In the genomic region with DNA sequence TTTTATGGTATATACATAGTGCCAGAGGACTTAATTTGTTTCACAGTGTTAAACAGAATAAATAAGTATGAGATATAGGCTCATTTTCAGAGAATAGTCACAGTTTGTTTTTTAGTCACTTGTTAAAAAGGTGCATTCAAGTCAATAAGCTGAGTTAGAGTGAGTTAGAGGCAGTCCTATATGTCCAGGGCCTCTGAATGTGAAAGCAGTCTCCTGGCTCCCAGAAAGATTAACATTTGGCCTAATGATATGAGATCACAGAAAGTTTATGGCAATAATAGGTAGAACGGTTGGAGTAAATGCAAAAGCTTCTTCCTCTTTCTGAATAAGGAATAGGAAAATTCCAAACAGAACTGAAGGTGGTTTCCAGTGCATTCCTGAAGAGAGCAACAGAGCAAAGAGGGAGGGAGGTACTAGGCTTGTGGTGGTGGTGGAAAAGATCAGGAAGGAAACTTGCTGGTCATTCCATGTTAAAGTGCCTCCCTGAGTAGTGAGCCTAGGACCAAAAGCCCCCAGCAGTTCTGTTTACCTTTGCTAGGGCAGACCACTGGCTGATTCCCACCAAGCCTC, we compare ENCODE assay signal across 17 cellular contexts. TPM values are rescaled to one million over a fixed set of nuclear protein-coding genes. Genes with fewer than 3 reads are reported as not detected.
A peak's percentile ranks its signal among the peaks of the same experiment; 100 is the strongest.
DNase-seq lines count a peak whose midpoint lies in the region; ATAC-seq and TF ChIP-seq lines count a peak whose summit lies in the region.
"Had no signal": no experiment of that assay in that cellular context is flagged by ENCODE, and none has a peak within 500 bp of the region (broad histone marks: within the 10 kb centered on the region; RNA-seq: fewer than 3 reads in every experiment).

No MANE protein-coding gene starts in this region.

- H3K27me3 ChIP-seq in Caco-2 (replicated peaks; ENCODE audit: control insufficient read depth, insufficient read depth, low read length) (no peaks in the 10 kb centered on the region), SJSA1 (replicated peaks) (no peaks in the 10 kb centered on the region), neural progenitor cell (no peaks in the 10 kb centered on the region), PC-9 (ENCODE audit: insufficient read depth, low read depth) (no peaks in the 10 kb centered on the region)
- H3K27me3 ChIP-seq: BE2C had no signal

- H2AFZ ChIP-seq in neural progenitor cell (replicated peaks) (peak overlapping the region; percentile 58), PC-9 (no peak overlapping the region)

- POLR2A ChIA-PET in Caco-2 (lab: Charles Lee) = no interaction called here
- POLR2A ChIA-PET in PC-9 (lab: Charles Lee; ENCODE audit: unreplicated experiment) = no interaction called here

- H3K4me1 ChIP-seq in Caco-2 = peaks cover 55% of the 10 kb centered on the region
- H3K4me1 ChIP-seq in SJSA1 (replicated peaks) = peaks cover 56% of the 10 kb centered on the region
- peaks cover 23% of the 10 kb centered on the region for H3K4me1 ChIP-seq in neural progenitor cell
- peaks cover 30% of the 10 kb centered on the region for H3K4me1 ChIP-seq in PC-9 (replicated peaks; ENCODE audit: insufficient read depth)
- H3K4me1 ChIP-seq: BE2C had no signal

- no peak overlapping the region for H3K9ac ChIP-seq in neural progenitor cell

- H3K27ac ChIP-seq in SJSA1 (peak overlapping the region; percentile 76), neural progenitor cell (peak overlapping the region; percentile 3), PC-9 (no peak overlapping the region)
- H3K27ac ChIP-seq: epithelial cell of prostate had no signal

- H3K27ac Mint-ChIP-seq in Caco-2 (ENCODE audit: unreplicated experiment) = peak overlapping the region; percentile 81
- H3K27ac Mint-ChIP-seq in neural progenitor cell = no peak overlapping the region
- H3K27ac Mint-ChIP-seq in type B pancreatic cell = no peak overlapping the region
- H3K27ac Mint-ChIP-seq: activated T-helper 1 cell treated with anti-CD3 and anti-CD28 coated beads, Interleukin-12 subunit alpha, Interleukin-12 subunit beta, Interleukin-2, Interleukin-4 antibody, amounts not matched to agents 30 ng/mL and 10 ng/mL and 1 ng/mL, durations not matched to agents 14 hours and 24 hours and 36 hours; natural killer cell had no signal

- H3K36me3 ChIP-seq in Caco-2 (ENCODE audit: control insufficient read depth, insufficient read depth, low read length) (no peaks in the 10 kb centered on the region), SJSA1 (no peaks in the 10 kb centered on the region), neural progenitor cell (no peaks in the 10 kb centered on the region), PC-9 (ENCODE audit: low read depth) (no peaks in the 10 kb centered on the region)
- H3K36me3 ChIP-seq: BE2C had no signal

- H3K79me2 ChIP-seq in neural progenitor cell (ENCODE audit: low read depth) (no peaks in the 10 kb centered on the region), PC-9 (ENCODE audit: low read depth) (no peaks in the 10 kb centered on the region)

- H3K4me2 ChIP-seq in neural progenitor cell (peak overlapping the region; percentile 65), PC-9 (no peak overlapping the region; the same call in 1 of the 2 replicates)

- H3K4me1 Mint-ChIP-seq in Caco-2 (ENCODE audit: low read depth, unreplicated experiment) (peaks cover 47% of the 10 kb centered on the region), neural progenitor cell (peaks cover 18% of the 10 kb centered on the region), type B pancreatic cell (ENCODE audit: unreplicated experiment) (peaks cover 50% of the 10 kb centered on the region)
- H3K4me1 Mint-ChIP-seq: natural killer cell had no signal

- no peak for ATAC-seq in HG03378 (IDR thresholded peaks at IDR 0.05; ENCODE audit: unreplicated experiment)
- ATAC-seq: natural killer cell had no signal

- H3K4me3 Mint-ChIP-seq in Caco-2 (ENCODE audit: unreplicated experiment) (no peak overlapping the region), neural progenitor cell (no peak overlapping the region), type B pancreatic cell (no peak overlapping the region)
- H3K4me3 Mint-ChIP-seq: activated T-helper 1 cell treated with anti-CD3 and anti-CD28 coated beads, Interleukin-12 subunit alpha, Interleukin-12 subunit beta, Interleukin-2, Interleukin-4 antibody, amounts not matched to agents 30 ng/mL and 10 ng/mL and 1 ng/mL, durations not matched to agents 14 hours and 24 hours and 36 hours; natural killer cell had no signal

- peaks cover 5% of the 10 kb centered on the region for H3K36me3 Mint-ChIP-seq in Caco-2 (ENCODE audit: insufficient read depth, unreplicated experiment)
- no peaks in the 10 kb centered on the region for H3K36me3 Mint-ChIP-seq in neural progenitor cell
- no peaks in the 10 kb centered on the region for H3K36me3 Mint-ChIP-seq in type B pancreatic cell
- H3K36me3 Mint-ChIP-seq: brain, natural killer cell had no signal

- intact Hi-C loops in Caco-2 (cut with micrococcal nuclease; ENCODE audit: unreplicated experiment) (loop anchor here (2.0 kb wide), 2 partner anchors 55 to 163 kb away; no protein-coding TSS in a partner anchor), PC-9 (cut with micrococcal nuclease; ENCODE audit: unreplicated experiment) (no loop called here)

- H3K9me3 ChIP-seq in Caco-2 = no peaks in the 10 kb centered on the region
- no peaks in the 10 kb centered on the region for H3K9me3 ChIP-seq in SJSA1 (replicated peaks)
- no peaks in the 10 kb centered on the region for H3K9me3 ChIP-seq in neural progenitor cell (ENCODE audit: low read depth)
- no peaks in the 10 kb centered on the region for H3K9me3 ChIP-seq in PC-9 (ENCODE audit: insufficient read depth, low read depth)
- H3K9me3 ChIP-seq: BE2C had no signal

- BruUV-seq in Caco-2 (replicated peaks; lab: Mats Ljungman, UMichigan) = no TSS peak
- no TSS peak for BruUV-seq in PC-9 (replicated peaks; lab: Mats Ljungman, UMichigan)

- H3K9me3 Mint-ChIP-seq in Caco-2 (ENCODE audit: unreplicated experiment) (no peaks in the 10 kb centered on the region), neural progenitor cell (no peaks in the 10 kb centered on the region), type B pancreatic cell (no peaks in the 10 kb centered on the region)
- H3K9me3 Mint-ChIP-seq: activated T-helper 1 cell treated with anti-CD3 and anti-CD28 coated beads, Interleukin-12 subunit alpha, Interleukin-12 subunit beta, Interleukin-2, Interleukin-4 antibody, amounts not matched to agents 30 ng/mL and 10 ng/mL and 1 ng/mL, durations not matched to agents 14 hours and 24 hours and 36 hours; brain; natural killer cell had no signal

- DNase-seq in Caco-2 (no peak), SJSA1 (ENCODE audit: low read depth in 1 of 2, low spot score in 2 of 2) (peak; percentile 52 to 73), fibroblast of peridontal ligament (ENCODE audit: extremely low read depth) (peak; percentile 53), neural progenitor cell (ENCODE audit: low spot score) (no peak), COLO829 (ENCODE audit: low spot score) (no peak), PC-9 (no peak), type B pancreatic cell (ENCODE audit: extremely low spot score, unreplicated experiment) (no peak)
- DNase-seq: BE2C; islet precursor cell; natural killer cell; NCI-H1105; NCI-H526 treated with DMSO at 0.1 percent for 48 hours; stimulated activated CD4-positive, alpha-beta T cell treated with anti-CD3 and anti-CD28 coated beads, Interleukin-12 subunit alpha, Interleukin-12 subunit beta, amount 100 ng/mL, for 4 hours had no signal

- H4K20me1 ChIP-seq in neural progenitor cell (ENCODE audit: low read depth) (no peaks in the 10 kb centered on the region), PC-9 (ENCODE audit: insufficient read depth) (no peaks in the 10 kb centered on the region)

- TF ChIP-seq CTCF in Caco-2 (IDR thresholded peaks at IDR 0.05; ENCODE audit: insufficient read depth in 1 of 2, low read depth in 1 of 2, low read length in 1 of 2, severe bottlenecking in 1 of 2, unreplicated experiment in 1 of 2) = no peak
- no peak for TF ChIP-seq CTCF in neural progenitor cell (IDR thresholded peaks at IDR 0.05)
- TF ChIP-seq CTCF in PC-9 (conservative IDR thresholded peaks at IDR 0.05) = no peak
- TF ChIP-seq CTCF in type B pancreatic cell (conservative IDR thresholded peaks at IDR 0.05) = no peak

- peaks cover 4% of the 10 kb centered on the region for H3F3A ChIP-seq in neural progenitor cell (ENCODE audit: low read depth)
- H3F3A ChIP-seq in PC-9 (ENCODE audit: insufficient read depth, low read depth) = no peaks in the 10 kb centered on the region; the same call in 1 of the 2 replicates

- H3K4me3 ChIP-seq in Caco-2 (ENCODE audit: low read depth, low read length) = no peak overlapping the region
- H3K4me3 ChIP-seq in SJSA1 = no peak overlapping the region
- H3K4me3 ChIP-seq in neural progenitor cell = no peak overlapping the region
- H3K4me3 ChIP-seq in PC-9 = no peak overlapping the region

- H3K9me2 ChIP-seq in PC-9 (ENCODE audit: insufficient read depth) = no peaks in the 10 kb centered on the region

- CTCF ChIA-PET in Caco-2 (lab: Charles Lee) = interaction anchor here (1.3 kb wide), 1 partner anchor 25 kb away, joined by 5 read pairs; no protein-coding TSS in a partner anchor
- CTCF ChIA-PET in PC-9 (lab: Charles Lee) = interaction anchor here (0.9 kb wide), 1 partner anchor 250 kb away, joined by 3 read pairs; no protein-coding TSS in a partner anchor

- H3K27me3 Mint-ChIP-seq in Caco-2 (ENCODE audit: insufficient read depth, unreplicated experiment) (no peaks in the 10 kb centered on the region), neural progenitor cell (ENCODE audit: insufficient read depth, low read depth) (no peaks in the 10 kb centered on the region), type B pancreatic cell (no peaks in the 10 kb centered on the region)
- H3K27me3 Mint-ChIP-seq: brain had no signal

RNA-seq across cellular contexts. Expression of gene SLC38A4, which starts 54.4 kb away (rescaled TPM):
- total RNA-seq in Caco-2 (2022) (16.0 and 20.1 TPM in 2 replicates), neural progenitor cell (ENCODE audit: low replicate concordance) (1.8 and 2.5 TPM in 2 replicates), PC-9 (2021) (0.09 TPM in 1 of 2 replicates, not detected in the other), type B pancreatic cell (ENCODE audit: low replicate concordance) (11.8 and 14.4 TPM in 2 replicates)
- 14.5 and 18.3 TPM in 2 replicates for total RNA-seq in SJSA1 (2014; rRNA removed; shearing (Covaris generic))
- total RNA-seq: activated T-helper 1 cell treated with anti-CD3 and anti-CD28 coated beads, Interleukin-12 subunit alpha, Interleukin-12 subunit beta, Interleukin-2, Interleukin-4 antibody, amounts not matched to agents 30 ng/mL and 10 ng/mL and 1 ng/mL, durations not matched to agents 14 hours and 24 hours and 36 hours; natural killer cell had no signal

Comparison
In these comparisons a context has a peak if more than half of its experiments do, and no peak if none do; other contexts are left out.
1. DNase-seq: peak in SJSA1 (2 of 2) and fibroblast of peridontal ligament (single experiment); none in Caco-2 (0 of 2), neural progenitor cell (single experiment), COLO829 (single experiment), PC-9 (0 of 2) and type B pancreatic cell (single experiment).